ENCODE assay signal across 8 cellular contexts in the genomic region with DNA sequence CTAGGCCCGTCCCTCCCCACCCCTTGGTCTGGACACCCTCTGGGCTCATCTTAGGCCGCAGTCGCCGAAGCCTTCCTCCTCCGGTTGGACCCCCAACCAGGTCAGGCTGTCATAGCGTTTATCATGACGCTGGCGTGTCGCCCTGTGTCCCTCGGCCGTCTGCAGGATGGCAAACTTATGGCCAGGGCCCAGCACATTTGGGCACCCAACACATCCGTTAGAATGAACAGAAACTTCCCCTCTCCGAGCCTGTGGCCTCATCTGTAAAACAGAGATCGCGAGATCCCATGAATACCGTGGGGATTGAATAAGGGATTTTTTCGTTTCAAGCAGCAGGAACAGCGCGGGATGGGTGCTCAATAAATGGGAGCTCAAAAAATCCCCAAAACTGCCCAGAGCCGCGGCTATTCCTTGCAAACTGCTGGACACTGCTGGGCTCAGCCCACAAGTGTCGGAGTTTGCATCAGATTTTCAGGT. TPM values are rescaled to one million over a fixed set of nuclear protein-coding genes. Genes with fewer than 3 reads are reported as not detected.
DNase-seq lines count a peak whose midpoint lies in the region; ATAC-seq and TF ChIP-seq lines count a peak whose summit lies in the region.

No MANE protein-coding gene starts in this region.

- no peaks in the 10 kb centered on the region for H3K9me3 ChIP-seq in CD8-positive, alpha-beta memory T cell (ENCODE audit: low read length)
- H3K9me3 ChIP-seq in RWPE2 (ENCODE audit: severe bottlenecking): no peaks in the 10 kb centered on the region
- H3K9me3 ChIP-seq in lower lobe of right lung: no peaks in the 10 kb centered on the region
- H3K9me3 ChIP-seq in tibial nerve: no peaks in the 10 kb centered on the region

- no peaks in the 10 kb centered on the region for H3K27me3 ChIP-seq in CD8-positive, alpha-beta memory T cell (ENCODE audit: insufficient read depth, low read length, poor library complexity, severe bottlenecking)
- no peaks in the 10 kb centered on the region for H3K27me3 ChIP-seq in RWPE2 (ENCODE audit: insufficient read depth, poor library complexity, severe bottlenecking)
- H3K27me3 ChIP-seq in lower lobe of right lung (ENCODE audit: low read depth): no peaks in the 10 kb centered on the region
- no peaks in the 10 kb centered on the region for H3K27me3 ChIP-seq in tibial nerve

- no peak for TF ChIP-seq EP300 in tibial nerve (IDR thresholded peaks at IDR 0.05)

- H3K4me3 ChIP-seq in CD8-positive, alpha-beta memory T cell (ENCODE audit: low read length): peak overlapping the region; percentile 100
- H3K4me3 ChIP-seq in RWPE2 (ENCODE audit: severe bottlenecking): peak overlapping the region; percentile 80
- peak overlapping the region; percentile 100 for H3K4me3 ChIP-seq in choroid plexus epithelial cell (ENCODE audit: low read depth, low read length)
- H3K4me3 ChIP-seq in lower lobe of right lung: peak overlapping the region; percentile 86
- H3K4me3 ChIP-seq in tibial nerve: peak overlapping the region; percentile 83 to 98 (median 94)

- 1 to 2% methylated on average over 19 to 22 of the region's 22 CpGs for WGBS in tibial nerve, 2 donors

- no peak for TF ChIP-seq POLR2A in tibial nerve (IDR thresholded peaks at IDR 0.05)

- peak; percentile 37 for ATAC-seq in GM18868 (IDR thresholded peaks at IDR 0.05; ENCODE audit: unreplicated experiment)
- peak; percentile 36 for ATAC-seq in HG03064 (IDR thresholded peaks at IDR 0.05; ENCODE audit: low read depth, unreplicated experiment)
- ATAC-seq in RWPE2 (ENCODE audit: low read depth): peak; percentile 62
- ATAC-seq in lower lobe of right lung: peak; percentile 45 to 61

- H3K9me3 Mint-ChIP-seq in CD8-positive, alpha-beta memory T cell: no peaks in the 10 kb centered on the region

- H3K4me3 Mint-ChIP-seq in CD8-positive, alpha-beta memory T cell: peak overlapping the region; percentile 97 to 99 (median 99)

- peaks cover 0 to 2% of the 10 kb centered on the region in 2 donors for H3K27me3 Mint-ChIP-seq in CD8-positive, alpha-beta memory T cell

- TF ChIP-seq CTCF in RWPE2 (IDR thresholded peaks at IDR 0.05; ENCODE audit: poor library complexity, severe bottlenecking) (no peak), choroid plexus epithelial cell (conservative IDR thresholded peaks at IDR 0.05; ENCODE audit: low read depth, low read length) (no peak), lower lobe of right lung (IDR thresholded peaks at IDR 0.05) (no peak), tibial nerve (IDR thresholded peaks at IDR 0.05) (no peak)

- peaks cover 32% of the 10 kb centered on the region for H3K4me1 ChIP-seq in CD8-positive, alpha-beta memory T cell (ENCODE audit: insufficient read depth, low read length)
- H3K4me1 ChIP-seq in RWPE2 (ENCODE audit: insufficient read depth, poor library complexity, severe bottlenecking) (peaks cover 2% of the 10 kb centered on the region), lower lobe of right lung (peaks cover 32% of the 10 kb centered on the region), tibial nerve (peaks cover 0 to 40% (median 12%) of the 10 kb centered on the region in 4 donors)

- CTCF ChIA-PET in CD8-positive, alpha-beta memory T cell (lab: Charles Lee): interaction anchor here (0.8 to 2.1 kb wide), 8 partner anchors 18 to 311 kb away, joined by 3 to 16 read pairs (median 4); partner anchors contain the start of gene FOXK1

- POLR2A ChIA-PET in CD8-positive, alpha-beta memory T cell (lab: Charles Lee): interaction anchor here (0.7 to 1.9 kb wide), 11 partner anchors 18 to 1882 kb away, joined by 3 to 33 read pairs (median 4); partner anchors contain the start of genes RBAK and RNF216

- peaks cover 34 to 58% (median 46%) of the 10 kb centered on the region in 3 donors for H3K4me1 Mint-ChIP-seq in CD8-positive, alpha-beta memory T cell

- DNase-seq in CD8-positive, alpha-beta memory T cell: no peak
- DNase-seq in RWPE2 (ENCODE audit: low spot score): no peak
- DNase-seq in choroid plexus epithelial cell (ENCODE audit: low read depth): peak; percentile 85
- DNase-seq in lower lobe of right lung: no peak
- peak in 1 of 2 donors; percentile 36 for DNase-seq in tibial nerve (ENCODE audit: low spot score in 2 of 2)
- no peak for DNase-seq in midbrain (lab: John Stamatoyannopoulos, UW)

- intact Hi-C loops in lower lobe of right lung (cut with DNase I): no loop called here

- peak overlapping the region; percentile 93 for H3K27ac ChIP-seq in CD8-positive, alpha-beta memory T cell (ENCODE audit: low read depth, low read length)
- peak overlapping the region; percentile 61 for H3K27ac ChIP-seq in RWPE2 (ENCODE audit: poor library complexity, severe bottlenecking)
- peak overlapping the region; percentile 96 for H3K27ac ChIP-seq in lower lobe of right lung
- peak overlapping the region; percentile 92 to 98 (median 94) for H3K27ac ChIP-seq in tibial nerve

- peaks cover 0 to 30% (median 2%) of the 10 kb centered on the region in 3 donors for H3K36me3 Mint-ChIP-seq in CD8-positive, alpha-beta memory T cell

- no peaks in the 10 kb centered on the region for H3K36me3 ChIP-seq in CD8-positive, alpha-beta memory T cell (ENCODE audit: insufficient read depth, low read length)
- H3K36me3 ChIP-seq in RWPE2 (ENCODE audit: low read depth) (peaks cover 14% of the 10 kb centered on the region; the same call in 1 of the 2 replicates), lower lobe of right lung (peaks cover 13% of the 10 kb centered on the region), tibial nerve (peaks cover 0 to 14% (median 0%) of the 10 kb centered on the region in 3 donors)

- peak overlapping the region; percentile 97 to 99 (median 99) for H3K27ac Mint-ChIP-seq in CD8-positive, alpha-beta memory T cell

RNA-seq across cellular contexts. Expression of gene AP5Z1, which starts 0.6 kb away (rescaled TPM):
- total RNA-seq in CD8-positive, alpha-beta memory T cell: 10 to 100 TPM; 47.8 to 49.8 TPM
- 38.9 TPM for polyA plus RNA-seq in CD8-positive, alpha-beta memory T cell
- 50.4 TPM for total RNA-seq in lower lobe of right lung
- 10 to 100 TPM; 26.0 to 61.8 (median 40.7) TPM for total RNA-seq in tibial nerve
